In the genomic region with DNA sequence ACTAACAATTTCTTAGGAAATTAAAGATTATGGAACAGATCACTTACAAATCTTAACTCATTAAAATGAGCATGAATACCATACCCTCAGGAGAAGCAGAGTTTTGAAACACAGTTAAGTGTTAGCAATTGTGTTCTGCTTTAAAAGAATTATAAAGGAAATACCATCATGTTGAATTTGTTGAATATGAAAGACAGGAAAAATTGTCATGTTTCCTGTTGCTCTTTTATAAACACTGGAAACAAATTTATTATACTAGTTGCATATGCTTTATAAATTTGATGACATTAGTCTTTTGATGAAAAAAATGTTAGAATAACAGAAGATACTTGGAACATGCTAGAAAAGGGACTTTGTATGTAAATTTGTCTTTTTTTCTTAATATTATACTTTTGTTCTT, we compare ENCODE assay signal across 28 cellular contexts. TPM values are rescaled to one million over a fixed set of nuclear protein-coding genes. Genes with fewer than 3 reads are reported as not detected.
DNase-seq lines count a peak whose midpoint lies in the region; ATAC-seq and TF ChIP-seq lines count a peak whose summit lies in the region.
"Had no signal": no experiment of that assay in that cellular context is flagged by ENCODE, and none has a peak within 500 bp of the region (broad histone marks: within the 10 kb centered on the region; RNA-seq: fewer than 3 reads in every experiment).

No MANE protein-coding gene starts in this region.

- peaks cover 28% of the 10 kb centered on the region for H3F3A ChIP-seq in PC-9 (ENCODE audit: insufficient read depth, low read depth)

- no peak overlapping the region for H3K4me2 ChIP-seq in PC-9
- H3K4me2 ChIP-seq in fibroblast of lung (ENCODE audit: extremely low read depth, insufficient read depth, low read length) = peak overlapping the region; percentile 1

- no peaks in the 10 kb centered on the region for H4K20me1 ChIP-seq in PC-9 (ENCODE audit: insufficient read depth)
- no peaks in the 10 kb centered on the region for H4K20me1 ChIP-seq in fibroblast of lung (ENCODE audit: control insufficient read depth, extremely low read depth, insufficient read depth, low read length)

- H3K9me3 Mint-ChIP-seq in activated T-cell treated with anti-CD3 and anti-CD28 coated beads, Interleukin-2, amount 50 U/mL, for 24 hours = no peaks in the 10 kb centered on the region
- no peaks in the 10 kb centered on the region for H3K9me3 Mint-ChIP-seq in natural killer cell
- no peaks in the 10 kb centered on the region for H3K9me3 Mint-ChIP-seq in CD4-positive, alpha-beta T cell
- H3K9me3 Mint-ChIP-seq: activated B cell treated with CpG ODN at 0.5 μM for 24 hours; activated T-cell treated with anti-CD3 and anti-CD28 coated beads, Interleukin-2, amount 50 U/mL, for 4 hours; CD4-positive, CD25-positive, alpha-beta regulatory T cell; central memory CD8-positive, alpha-beta T cell; dendritic cell treated with granulocyte-macrophage colony-stimulating factor and Interleukin-4, amounts not matched to agents 40 ng/mL and 50 ng/mL, for 4 days; immature natural killer cell; naive B cell; stimulated activated naive B cell treated with anti-CD40 and anti-IgM and Interleukin-4, amounts not matched to agents 10 μg/mL and 1 μg/mL and 100 μg/mL, for 72 hours; T-cell had no signal

- CTCF ChIA-PET in PC-9 (lab: Charles Lee) = no interaction called here
- CTCF ChIA-PET in CD4-positive, alpha-beta T cell (lab: Charles Lee) = no interaction called here

- H3K27me3 ChIP-seq in PC-9 (ENCODE audit: insufficient read depth, low read depth) (no peaks in the 10 kb centered on the region), fibroblast of lung (ENCODE audit: control insufficient read depth, insufficient read depth, low read length) (no peaks in the 10 kb centered on the region)
- H3K27me3 ChIP-seq in CD4-positive, alpha-beta T cell (ENCODE audit: control insufficient read depth, insufficient read depth, low read length) = no peaks in the 10 kb centered on the region
- H3K27me3 ChIP-seq: neutrophil, uterus had no signal

- H3K27ac ChIP-seq in PC-9 (peak overlapping the region; percentile 44), fibroblast of lung (ENCODE audit: insufficient read depth, low read length) (peak overlapping the region; percentile 64)
- H3K27ac ChIP-seq in CD4-positive, alpha-beta T cell (ENCODE audit: low read depth, low read length) = no peak overlapping the region
- H3K27ac ChIP-seq: neutrophil, thoracic aorta had no signal

- no peak overlapping the region for H3K4me3 ChIP-seq in PC-9
- no peak overlapping the region for H3K4me3 ChIP-seq in fibroblast of lung (replicated peaks in 1 of 4; ENCODE audit: control extremely low read depth in 1 of 4, insufficient read depth in 1 of 4, low read depth in 3 of 4, low read length in 4 of 4)
- H3K4me3 ChIP-seq: thoracic aorta, uterus had no signal

- ATAC-seq in natural killer cell = no peak
- ATAC-seq in HG02588 (IDR thresholded peaks at IDR 0.05; ENCODE audit: unreplicated experiment) = no peak
- ATAC-seq in CD4-positive, alpha-beta T cell (ENCODE audit: poor library complexity) = no peak
- ATAC-seq: activated T-cell treated with anti-CD3 and anti-CD28 coated beads, Interleukin-2, amount 50 U/mL, for 4 hours; stimulated activated naive B cell treated with anti-CD40 and anti-IgM and Interleukin-4, amounts not matched to agents 10 μg/mL and 1 μg/mL and 100 μg/mL, for 72 hours; T-cell had no signal

- DNase-seq in activated T-cell treated with anti-CD3 and anti-CD28 coated beads, Interleukin-2, amount 50 U/mL, for 24 hours = no peak
- DNase-seq in activated T-cell treated with anti-CD3 and anti-CD28 coated beads, Interleukin-2, amount 50 U/mL, for 48 hours = no peak
- no peak for DNase-seq in PC-9
- no peak for DNase-seq in fibroblast of lung (ENCODE audit: low read depth in 2 of 2)
- DNase-seq in pulmonary artery endothelial cell (ENCODE audit: low read depth, low spot score) = peak; percentile 55
- no peak for DNase-seq in natural killer cell
- no peak for DNase-seq in CD4-positive, alpha-beta T cell
- DNase-seq: activated B cell treated with CpG ODN at 0.5 μM for 24 hours; activated CD4-positive, alpha-beta T cell treated with anti-CD3 and anti-CD28 coated beads, Interleukin-2, amount 10 ng/mL, durations not matched to agents 7 days and 5 days; activated T-cell treated with anti-CD3 and anti-CD28 coated beads, Interleukin-2, amount 50 U/mL, for 4 hours; AML-193; CD4-positive, CD25-positive, alpha-beta regulatory T cell; DND-41; GF-D8; immature natural killer cell; MV-4-11; naive B cell; NCI-H1436; NCI-H2081; NCI-H69; stimulated activated naive B cell treated with anti-CD40 and anti-IgM and Interleukin-4, amounts not matched to agents 10 μg/mL and 1 μg/mL and 100 μg/mL, for 72 hours; T-cell; uterus had no signal

- no peaks in the 10 kb centered on the region for H3K27me3 Mint-ChIP-seq in activated T-cell treated with anti-CD3 and anti-CD28 coated beads, Interleukin-2, amount 50 U/mL, for 24 hours
- H3K27me3 Mint-ChIP-seq in natural killer cell (ENCODE audit: low read depth in 2 of 2) = no peaks in the 10 kb centered on the region
- no peaks in the 10 kb centered on the region for H3K27me3 Mint-ChIP-seq in CD4-positive, alpha-beta T cell
- H3K27me3 Mint-ChIP-seq: activated B cell treated with CpG ODN at 0.5 μM for 24 hours; activated CD4-positive, alpha-beta T cell treated with anti-CD3 and anti-CD28 coated beads, Interleukin-2, amount 10 ng/mL, durations not matched to agents 7 days and 5 days; CD4-positive, CD25-positive, alpha-beta regulatory T cell; central memory CD8-positive, alpha-beta T cell; dendritic cell treated with granulocyte-macrophage colony-stimulating factor and Interleukin-4, amounts not matched to agents 40 ng/mL and 50 ng/mL, for 4 days; naive B cell; stimulated activated naive B cell treated with anti-CD40 and anti-IgM and Interleukin-4, amounts not matched to agents 10 μg/mL and 1 μg/mL and 100 μg/mL, for 72 hours; T-cell had no signal

- H3K79me2 ChIP-seq in PC-9 (ENCODE audit: low read depth) = peaks cover 25% of the 10 kb centered on the region
- peaks cover 3% of the 10 kb centered on the region for H3K79me2 ChIP-seq in fibroblast of lung (ENCODE audit: control insufficient read depth, insufficient read depth, low read length)

- H3K9ac ChIP-seq in fibroblast of lung (ENCODE audit: insufficient read depth, low read length) = no peak overlapping the region

- BruUV-seq in PC-9 (replicated peaks; lab: Mats Ljungman, UMichigan) = no TSS peak

- no peaks in the 10 kb centered on the region for H3K9me2 ChIP-seq in PC-9 (ENCODE audit: insufficient read depth)

- H3K4me3 Mint-ChIP-seq in activated T-cell treated with anti-CD3 and anti-CD28 coated beads, Interleukin-2, amount 50 U/mL, for 24 hours = no peak overlapping the region
- H3K4me3 Mint-ChIP-seq in natural killer cell = no peak overlapping the region
- no peak overlapping the region for H3K4me3 Mint-ChIP-seq in CD4-positive, alpha-beta T cell
- H3K4me3 Mint-ChIP-seq: activated B cell treated with CpG ODN at 0.5 μM for 24 hours; activated CD4-positive, alpha-beta T cell treated with anti-CD3 and anti-CD28 coated beads, Interleukin-2, amount 10 ng/mL, durations not matched to agents 7 days and 5 days; activated T-cell treated with anti-CD3 and anti-CD28 coated beads, Interleukin-2, amount 50 U/mL, for 4 hours; CD4-positive, CD25-positive, alpha-beta regulatory T cell; central memory CD8-positive, alpha-beta T cell; dendritic cell treated with granulocyte-macrophage colony-stimulating factor and Interleukin-4, amounts not matched to agents 40 ng/mL and 50 ng/mL, for 4 days; immature natural killer cell; naive B cell; stimulated activated naive B cell treated with anti-CD40 and anti-IgM and Interleukin-4, amounts not matched to agents 10 μg/mL and 1 μg/mL and 100 μg/mL, for 72 hours; T-cell had no signal

- H3K9me3 ChIP-seq in PC-9 (ENCODE audit: insufficient read depth, low read depth) (no peaks in the 10 kb centered on the region), fibroblast of lung (ENCODE audit: control insufficient read depth, insufficient read depth, low read depth, low read length) (no peaks in the 10 kb centered on the region)
- no peaks in the 10 kb centered on the region for H3K9me3 ChIP-seq in CD4-positive, alpha-beta T cell (ENCODE audit: control insufficient read depth, low read length)
- H3K9me3 ChIP-seq: neutrophil, thoracic aorta, uterus had no signal

- intact Hi-C loops in PC-9 (cut with micrococcal nuclease; ENCODE audit: unreplicated experiment) (no loop called here), natural killer cell (cut with micrococcal nuclease) (no loop called here)
- intact Hi-C loops in CD4-positive, alpha-beta T cell (cut with DNase I, micrococcal nuclease) = no loop called here

- POLR2A ChIA-PET in PC-9 (lab: Charles Lee; ENCODE audit: unreplicated experiment) = no interaction called here
- POLR2A ChIA-PET in CD4-positive, alpha-beta T cell (lab: Charles Lee) = interaction anchor here (0.6 kb wide), 1 partner anchor 16 kb away, joined by 3 read pairs; no protein-coding TSS in a partner anchor

- H2AFZ ChIP-seq in PC-9 (no peak overlapping the region), fibroblast of lung (ENCODE audit: low read length) (no peak overlapping the region)

- TF ChIP-seq CTCF in PC-9 (conservative IDR thresholded peaks at IDR 0.05) = no peak
- no peak for TF ChIP-seq CTCF in fibroblast of lung (conservative IDR thresholded peaks at IDR 0.05 in 1 of 2, IDR thresholded peaks at IDR 0.05 in 1 of 2; ENCODE audit: low read depth in 1 of 2, low read length in 2 of 2)
- no peak for TF ChIP-seq CTCF in natural killer cell (IDR thresholded peaks at IDR 0.05)
- TF ChIP-seq CTCF in CD4-positive, alpha-beta T cell (IDR thresholded peaks at IDR 0.05) = no peak

- H3K4me1 ChIP-seq in PC-9 (replicated peaks; ENCODE audit: insufficient read depth) = peaks cover 46% of the 10 kb centered on the region
- peaks cover 11% of the 10 kb centered on the region for H3K4me1 ChIP-seq in fibroblast of lung (ENCODE audit: control insufficient read depth, extremely low read depth, insufficient read depth, low read length)
- H3K4me1 ChIP-seq: uterus had no signal

- H3K4me1 Mint-ChIP-seq in activated T-cell treated with anti-CD3 and anti-CD28 coated beads, Interleukin-2, amount 50 U/mL, for 24 hours (ENCODE audit: low read depth) = peaks cover 56% of the 10 kb centered on the region
- no peaks in the 10 kb centered on the region for H3K4me1 Mint-ChIP-seq in natural killer cell
- H3K4me1 Mint-ChIP-seq in CD4-positive, alpha-beta T cell (ENCODE audit: low read depth) = peaks cover 4% of the 10 kb centered on the region
- H3K4me1 Mint-ChIP-seq: central memory CD8-positive, alpha-beta T cell; immature natural killer cell; naive B cell had no signal

- peaks cover 8% of the 10 kb centered on the region for H3K36me3 ChIP-seq in PC-9 (ENCODE audit: low read depth)
- H3K36me3 ChIP-seq in fibroblast of lung (ENCODE audit: control insufficient read depth, insufficient read depth, low read length) = no peaks in the 10 kb centered on the region
- H3K36me3 ChIP-seq: uterus had no signal

- peaks cover 64% of the 10 kb centered on the region for H3K36me3 Mint-ChIP-seq in activated T-cell treated with anti-CD3 and anti-CD28 coated beads, Interleukin-2, amount 50 U/mL, for 24 hours (ENCODE audit: low read depth)
- H3K36me3 Mint-ChIP-seq in natural killer cell = no peaks in the 10 kb centered on the region
- H3K36me3 Mint-ChIP-seq in CD4-positive, alpha-beta T cell (ENCODE audit: low read depth) = peaks cover 44% of the 10 kb centered on the region

- H3K27ac Mint-ChIP-seq in activated T-cell treated with anti-CD3 and anti-CD28 coated beads, Interleukin-2, amount 50 U/mL, for 24 hours = peak overlapping the region; percentile 75
- no peak overlapping the region for H3K27ac Mint-ChIP-seq in natural killer cell
- no peak overlapping the region for H3K27ac Mint-ChIP-seq in CD4-positive, alpha-beta T cell
- H3K27ac Mint-ChIP-seq: activated B cell treated with CpG ODN at 0.5 μM for 24 hours; activated CD4-positive, alpha-beta T cell treated with anti-CD3 and anti-CD28 coated beads, Interleukin-2, amount 10 ng/mL, durations not matched to agents 7 days and 5 days; CD4-positive, CD25-positive, alpha-beta regulatory T cell; dendritic cell treated with granulocyte-macrophage colony-stimulating factor and Interleukin-4, amounts not matched to agents 40 ng/mL and 50 ng/mL, for 4 days; immature natural killer cell; naive B cell; T-cell had no signal

RNA-seq across cellular contexts. Expression of gene VMP1, which starts 59.7 kb away (rescaled TPM):
- total RNA-seq in PC-9 (2021) = 222 and 236 TPM in 2 replicates
- 210 and 235 TPM in 2 replicates for total RNA-seq in fibroblast of lung
- polyA plus RNA-seq in fibroblast of lung = 96.5 and 125 TPM in 2 replicates
- 72.7 and 75.0 TPM in 2 replicates for polyA plus RNA-seq in fibroblast of lung (2012)
- polyA minus RNA-seq in fibroblast of lung (ENCODE audit: low replicate concordance) = 80.0 and 118 TPM in 2 replicates
- 132 and 197 TPM in 2 replicates for total RNA-seq in pulmonary artery endothelial cell
- total RNA-seq in natural killer cell = 100 to 1,000 TPM; 136 to 175 (median 162) TPM
- total RNA-seq in CD4-positive, alpha-beta T cell = 10 to 100 TPM; 73.6 to 81.1 TPM

RNA-seq across cellular contexts. Expression of gene PTRH2, which starts 59.9 kb away (rescaled TPM):
- 23.3 and 25.9 TPM in 2 replicates for total RNA-seq in PC-9 (2021)
- 26.3 and 31.3 TPM in 2 replicates for total RNA-seq in fibroblast of lung
- polyA plus RNA-seq in fibroblast of lung = 60.5 and 67.7 TPM in 2 replicates
- 46.4 and 48.1 TPM in 2 replicates for polyA plus RNA-seq in fibroblast of lung (2012)
- polyA minus RNA-seq in fibroblast of lung (ENCODE audit: low replicate concordance) = 11.8 and 15.9 TPM in 2 replicates
- 52.5 and 53.0 TPM in 2 replicates for total RNA-seq in pulmonary artery endothelial cell
- 10 to 100 TPM in 1 of 3 donors, 1 to 10 TPM in 2; 5.9 to 10.5 (median 6.6) TPM for total RNA-seq in natural killer cell
- 1 to 10 TPM; 6.5 to 7.3 TPM for total RNA-seq in CD4-positive, alpha-beta T cell
